In genomic region chr6:14396392-14396791, GRCh38 we compare ENCODE assay signal across 19 cellular contexts.
"Had no signal": no experiment of that assay in that cellular context is flagged by ENCODE, and none has a peak within 500 bp of the region (broad histone marks: within the 10 kb centered on the region; RNA-seq: fewer than 3 reads in every experiment).

No MANE protein-coding gene starts in this region.

- DNase-seq: colonic mucosa; effector CD8-positive, alpha-beta T cell; foreskin keratinocyte; heart left ventricle; left cardiac atrium; left lung; stimulated activated CD4-positive, alpha-beta T cell treated with anti-CD3 and anti-CD28 coated beads, Interleukin-12 subunit alpha, Interleukin-12 subunit beta, amount 100 ng/mL, for 4 hours; stimulated activated CD4-positive, alpha-beta T cell treated with anti-CD3 and anti-CD28 coated beads, Interleukin-4, amount 100 ng/mL, for 24 hours; stimulated activated naive CD4-positive, alpha-beta T cell treated with Interleukin-2 at 50 U/mL for 16 hours; stomach; trophoblast cell had no signal

- ATAC-seq: gastroesophageal sphincter; heart left ventricle; left cardiac atrium; sciatic nerve; stimulated activated effector memory CD8-positive, alpha-beta T cell treated with anti-CD3 and anti-CD28 coated beads, Interleukin-12 subunit alpha, Interleukin-12 subunit beta, amount 100 ng/mL, for 72 hours had no signal

- H3K27me3 Mint-ChIP-seq: dendritic cell treated with granulocyte-macrophage colony-stimulating factor and Interleukin-4, amounts not matched to agents 40 ng/mL and 50 ng/mL, for 4 days; progenitor cell of endocrine pancreas had no signal

- H3K36me3 Mint-ChIP-seq: natural killer cell treated with Interleukin-12 subunit alpha and Interleukin-12 subunit beta and Interleukin-15 and Interleukin-18, amount 100 ng/mL, for 72 hours; stimulated activated effector memory CD8-positive, alpha-beta T cell treated with anti-CD3 and anti-CD28 coated beads, Interleukin-12 subunit alpha, Interleukin-12 subunit beta, amount 100 ng/mL, for 72 hours had no signal

- H3K9me3 Mint-ChIP-seq: dendritic cell treated with granulocyte-macrophage colony-stimulating factor and Interleukin-4, amounts not matched to agents 40 ng/mL and 50 ng/mL, for 4 days; natural killer cell treated with Interleukin-12 subunit alpha and Interleukin-12 subunit beta and Interleukin-15 and Interleukin-18, amount 100 ng/mL, for 72 hours; neural crest cell; stimulated activated effector memory CD8-positive, alpha-beta T cell treated with anti-CD3 and anti-CD28 coated beads, Interleukin-12 subunit alpha, Interleukin-12 subunit beta, amount 100 ng/mL, for 72 hours had no signal

- H3K4me3 Mint-ChIP-seq: dendritic cell treated with granulocyte-macrophage colony-stimulating factor and Interleukin-4, amounts not matched to agents 40 ng/mL and 50 ng/mL, for 4 days; endodermal cell; neural crest cell; stimulated activated effector memory CD8-positive, alpha-beta T cell treated with anti-CD3 and anti-CD28 coated beads, Interleukin-12 subunit alpha, Interleukin-12 subunit beta, amount 100 ng/mL, for 72 hours had no signal

- H3K4me1 Mint-ChIP-seq: stimulated activated effector memory CD8-positive, alpha-beta T cell treated with anti-CD3 and anti-CD28 coated beads, Interleukin-12 subunit alpha, Interleukin-12 subunit beta, amount 100 ng/mL, for 72 hours had no signal

- H3K27ac Mint-ChIP-seq: dendritic cell treated with granulocyte-macrophage colony-stimulating factor and Interleukin-4, amounts not matched to agents 40 ng/mL and 50 ng/mL, for 4 days; natural killer cell treated with Interleukin-12 subunit alpha and Interleukin-12 subunit beta and Interleukin-15 and Interleukin-18, amount 100 ng/mL, for 72 hours; stimulated activated effector memory CD8-positive, alpha-beta T cell treated with anti-CD3 and anti-CD28 coated beads, Interleukin-12 subunit alpha, Interleukin-12 subunit beta, amount 100 ng/mL, for 72 hours had no signal
